ENCODE assay signal across 18 cellular contexts in genomic region chr6:35215665-35216411, GRCh38. TPM values are rescaled to one million over a fixed set of nuclear protein-coding genes. Genes with fewer than 3 reads are reported as not detected.
A peak's percentile ranks its signal among the peaks of the same experiment; 100 is the strongest.
DNase-seq lines count a peak whose midpoint lies in the region; ATAC-seq, FAIRE-seq and TF ChIP-seq lines count a peak whose summit lies in the region.
"Had no signal": no experiment of that assay in that cellular context is flagged by ENCODE, and none has a peak within 500 bp of the region (broad histone marks: within the 10 kb centered on the region; RNA-seq: fewer than 3 reads in every experiment).

No MANE protein-coding gene starts in this region.

- peaks cover 81% of the 10 kb centered on the region for H3K27me3 Mint-ChIP-seq in CD4-positive, alpha-beta T cell
- H3K27me3 Mint-ChIP-seq in activated T-cell treated with anti-CD3 and anti-CD28 coated beads, Interleukin-2, amount 50 U/mL, for 24 hours = peaks cover 67% of the 10 kb centered on the region

- peak overlapping the region; percentile 22 for H3K4me3 Mint-ChIP-seq in CD4-positive, alpha-beta T cell
- no peak overlapping the region for H3K4me3 Mint-ChIP-seq in activated T-cell treated with anti-CD3 and anti-CD28 coated beads, Interleukin-2, amount 50 U/mL, for 24 hours
- H3K4me3 Mint-ChIP-seq: stimulated activated memory B cell treated with anti-CD40 and anti-IgM and Interleukin-4, amounts not matched to agents 10 μg/mL and 1 μg/mL and 100 μg/mL, for 72 hours had no signal

- no peaks in the 10 kb centered on the region for H3K9me3 ChIP-seq in CD4-positive, alpha-beta T cell (ENCODE audit: control insufficient read depth, low read length)
- H3K9me3 ChIP-seq in HAP-1 (no peaks in the 10 kb centered on the region), neural cell (ENCODE audit: low read length) (no peaks in the 10 kb centered on the region)
- H3K9me3 ChIP-seq: mucosa of descending colon had no signal

- no peaks in the 10 kb centered on the region for H3K9me2 ChIP-seq in neural cell (ENCODE audit: insufficient read depth, low read length)

- POLR2A ChIA-PET in CD4-positive, alpha-beta T cell (lab: Charles Lee) = no interaction called here

- no peak for TF ChIP-seq RAD21 in neural cell (conservative IDR thresholded peaks at IDR 0.05)

- no peaks in the 10 kb centered on the region for H3F3A ChIP-seq in neural cell (ENCODE audit: insufficient read depth, low read length, poor library complexity, severe bottlenecking)

- intact Hi-C loops in CD4-positive, alpha-beta T cell (cut with DNase I, micrococcal nuclease) = no loop called here

- in situ Hi-C loops in HAP-1 (cut with MboI; ENCODE audit: low sequenced_read_pairs) = no loop called here

- no peak for TF ChIP-seq EP300 in neural cell (conservative IDR thresholded peaks at IDR 0.05; ENCODE audit: poor library complexity, severe bottlenecking)

- peaks cover 5% of the 10 kb centered on the region for H3K4me1 Mint-ChIP-seq in CD4-positive, alpha-beta T cell (ENCODE audit: low read depth)
- H3K4me1 Mint-ChIP-seq in activated T-cell treated with anti-CD3 and anti-CD28 coated beads, Interleukin-2, amount 50 U/mL, for 24 hours (ENCODE audit: low read depth) = peaks cover 6% of the 10 kb centered on the region

- no peak for TF ChIP-seq CTCF in CD4-positive, alpha-beta T cell (IDR thresholded peaks at IDR 0.05)
- TF ChIP-seq CTCF in bronchial epithelial cell (IDR thresholded peaks at IDR 0.05; ENCODE audit: insufficient read depth, low read length, severe bottlenecking) (no peak), neural cell (IDR thresholded peaks at IDR 0.05; ENCODE audit: poor library complexity, severe bottlenecking) (no peak)

- no peak overlapping the region for H2AFZ ChIP-seq in neural cell (ENCODE audit: low read depth, low read length)

- CTCF ChIA-PET in CD4-positive, alpha-beta T cell (lab: Charles Lee) = no interaction called here

- no peaks in the 10 kb centered on the region for H4K20me1 ChIP-seq in neural cell (ENCODE audit: insufficient read depth)

- H3K4me3 ChIP-seq in HAP-1 (peak overlapping the region; percentile 57), bronchial epithelial cell (ENCODE audit: low read depth, low read length) (no peak overlapping the region), neural cell (ENCODE audit: low read length) (peak overlapping the region; percentile 97)
- H3K4me3 ChIP-seq: mucosa of descending colon had no signal

- peak; percentile 52 for FAIRE-seq in bronchial epithelial cell (lab: Jason Lieb, UNC)

- H3K27me3 ChIP-seq in CD4-positive, alpha-beta T cell (ENCODE audit: control insufficient read depth, insufficient read depth, low read length) = peaks cover 75% of the 10 kb centered on the region
- H3K27me3 ChIP-seq in HAP-1 (ENCODE audit: low read depth) = no peaks in the 10 kb centered on the region
- peaks cover 21% of the 10 kb centered on the region for H3K27me3 ChIP-seq in bronchial epithelial cell (ENCODE audit: control insufficient read depth, insufficient read depth, low read length)
- H3K27me3 ChIP-seq in neural cell (ENCODE audit: insufficient read depth, low read depth, low read length) = no peaks in the 10 kb centered on the region

- DNase-seq in CD4-positive, alpha-beta T cell = no peak
- DNase-seq in HAP-1 (ENCODE audit: low spot score in 2 of 2) (no peak), bronchial epithelial cell (ENCODE audit: low read depth) (no peak), NCI-H2029 treated with DMSO at 0.1 percent for 48 hours (lab: John Stamatoyannopoulos, UW) (no peak), SKM-1 (lab: John Stamatoyannopoulos, UW; ENCODE audit: unreplicated experiment) (no peak)
- DNase-seq in activated T-cell treated with anti-CD3 and anti-CD28 coated beads, Interleukin-2, amount 50 U/mL, for 24 hours = no peak
- DNase-seq in activated CD8-positive, alpha-beta memory T cell treated with anti-CD3 and anti-CD28 coated beads for 24 hours = no peak
- DNase-seq: amygdala, foreskin keratinocyte, islet precursor cell, mucosa of descending colon, NCI-H1105, PC-3, retina had no signal

- no peaks in the 10 kb centered on the region for H3K36me3 Mint-ChIP-seq in CD4-positive, alpha-beta T cell (ENCODE audit: low read depth)
- H3K36me3 Mint-ChIP-seq in activated T-cell treated with anti-CD3 and anti-CD28 coated beads, Interleukin-2, amount 50 U/mL, for 24 hours (ENCODE audit: low read depth) = no peaks in the 10 kb centered on the region
- H3K36me3 Mint-ChIP-seq: stimulated activated memory B cell treated with anti-CD40 and anti-IgM and Interleukin-4, amounts not matched to agents 10 μg/mL and 1 μg/mL and 100 μg/mL, for 72 hours had no signal

- peaks cover 53% of the 10 kb centered on the region for H3K79me2 ChIP-seq in neural cell (replicated peaks; ENCODE audit: insufficient read depth, low read length)

- ATAC-seq in CD4-positive, alpha-beta T cell (ENCODE audit: poor library complexity) = no peak
- ATAC-seq: activated CD4-positive, CD25-positive, alpha-beta regulatory T cell treated with anti-CD3 and anti-CD28 coated beads, Interleukin-2, amount 50 U/mL, for 24 hours; foreskin keratinocyte; mucosa of descending colon; PC-3; stimulated activated memory B cell treated with anti-CD40 and anti-IgM and Interleukin-4, amounts not matched to agents 10 μg/mL and 1 μg/mL and 100 μg/mL, for 72 hours had no signal

- peaks cover 38% of the 10 kb centered on the region for H3K4me1 ChIP-seq in HAP-1

- no peak overlapping the region for H3K27ac ChIP-seq in CD4-positive, alpha-beta T cell (ENCODE audit: low read depth, low read length)
- no peak overlapping the region for H3K27ac ChIP-seq in neural cell (ENCODE audit: low read length)
- H3K27ac ChIP-seq: C4-2B, foreskin keratinocyte had no signal

- H3K9ac ChIP-seq in neural cell (ENCODE audit: low read length) = peak overlapping the region; percentile 88

- no peak overlapping the region for H3K27ac Mint-ChIP-seq in CD4-positive, alpha-beta T cell
- no peak overlapping the region for H3K27ac Mint-ChIP-seq in activated T-cell treated with anti-CD3 and anti-CD28 coated beads, Interleukin-2, amount 50 U/mL, for 24 hours
- H3K27ac Mint-ChIP-seq: stimulated activated memory B cell treated with anti-CD40 and anti-IgM and Interleukin-4, amounts not matched to agents 10 μg/mL and 1 μg/mL and 100 μg/mL, for 72 hours had no signal

- peak overlapping the region; percentile 92 for H3K4me2 ChIP-seq in neural cell (ENCODE audit: low read length)

- H3K36me3 ChIP-seq in HAP-1 (replicated peaks) = no peaks in the 10 kb centered on the region; the same call in 1 of the 2 replicates
- no peaks in the 10 kb centered on the region for H3K36me3 ChIP-seq in bronchial epithelial cell (ENCODE audit: control insufficient read depth, insufficient read depth, low read length)
- H3K36me3 ChIP-seq in neural cell (ENCODE audit: insufficient read depth, low read length) = no peaks in the 10 kb centered on the region

- H3K9me3 Mint-ChIP-seq in CD4-positive, alpha-beta T cell = no peaks in the 10 kb centered on the region
- no peaks in the 10 kb centered on the region for H3K9me3 Mint-ChIP-seq in activated T-cell treated with anti-CD3 and anti-CD28 coated beads, Interleukin-2, amount 50 U/mL, for 24 hours
- H3K9me3 Mint-ChIP-seq: stimulated activated memory B cell treated with anti-CD40 and anti-IgM and Interleukin-4, amounts not matched to agents 10 μg/mL and 1 μg/mL and 100 μg/mL, for 72 hours had no signal

TF ChIP-seq in neural cell, 6 proteins besides CTCF, POLR2A, EP300 and RAD21:
- TF ChIP-seq EZH2 (IDR thresholded peaks at IDR 0.05; ENCODE audit: borderline replicate concordance, insufficient read depth, low read length, poor library complexity, severe bottlenecking) (no peak), MXI1 (conservative IDR thresholded peaks at IDR 0.05; ENCODE audit: poor library complexity, severe bottlenecking) (no peak), POLR2AphosphoS5 (IDR thresholded peaks at IDR 0.05) (peak; percentile 11)

RNA-seq across cellular contexts. Expression of gene SCUBE3, which starts 2.1 kb away (rescaled TPM):
- total RNA-seq in CD4-positive, alpha-beta T cell = not detected
- not detected in 2 replicates for total RNA-seq in bronchial epithelial cell
- polyA plus RNA-seq in neural cell = 7.3 and 9.1 TPM in 2 replicates
- polyA minus RNA-seq in neural cell = 9.7 and 12.4 TPM in 2 replicates
- total RNA-seq: foreskin keratinocyte had no signal

RNA-seq across cellular contexts. Expression of gene ZNF76, which starts 43.7 kb away (rescaled TPM):
- total RNA-seq in CD4-positive, alpha-beta T cell = 10 to 100 TPM; 46.1 to 53.4 TPM
- 5.3 and 8.1 TPM in 2 replicates for total RNA-seq in bronchial epithelial cell
- polyA plus RNA-seq in neural cell = 26.3 and 38.6 TPM in 2 replicates
- 21.7 and 25.9 TPM in 2 replicates for polyA minus RNA-seq in neural cell
